8 cellular contexts compared by ENCODE assay signal in genomic region chr14:92880851-92881250, GRCh38. TPM values are rescaled to one million over a fixed set of nuclear protein-coding genes. Genes with fewer than 3 reads are reported as not detected.
DNase-seq lines count a peak whose midpoint lies in the region; ATAC-seq lines count a peak whose summit lies in the region.

No MANE protein-coding gene starts in this region.

- DNase-seq in ELR (ENCODE audit: low read depth), result peak; percentile 32
- DNase-seq in NCI-H345 (lab: John Stamatoyannopoulos, UW), result peak; percentile 76
- peak; percentile 10 for DNase-seq in cerebellar cortex (ENCODE audit: low spot score)
- peak; percentile 39 for DNase-seq in myocyte (ENCODE audit: low read depth)
- DNase-seq in activated CD4-positive, alpha-beta T cell treated with anti-CD3 and anti-CD28 coated beads for 1 hour, result no peak
- DNase-seq in NCI-H226, result no peak

- ATAC-seq in GM21528 (IDR thresholded peaks at IDR 0.05; ENCODE audit: low FRiP score, unreplicated experiment) (no peak), HG03108 (IDR thresholded peaks at IDR 0.05; ENCODE audit: unreplicated experiment) (no peak)

RNA-seq across cellular contexts. Expression of gene CHGA, which starts 42.1 kb away (rescaled TPM):
- total RNA-seq in myocyte, result not detected in 2 replicates
- not detected for polyA plus RNA-seq in myocyte (2012)

Comparison
In these comparisons a context has a peak if more than half of its experiments do, and no peak if none do; other contexts are left out.
1. DNase-seq: peak in ELR (single experiment), NCI-H345 (single experiment), cerebellar cortex (single experiment) and myocyte (single experiment); none in activated CD4-positive, alpha-beta T cell treated with anti-CD3 and anti-CD28 coated beads for 1 hour (single experiment) and NCI-H226 (single experiment).